Comparison of ENCODE assay signal across 1 cellular context in genomic region chr4:80037864-80038263, GRCh38.
TF ChIP-seq lines count a peak whose summit lies in the region.

No MANE protein-coding gene starts in this region.

TF ChIP-seq in SK-N-SH, 30 proteins besides CTCF, POLR2A, EP300 and RAD21:
- TF ChIP-seq PBX3 (IDR thresholded peaks at IDR 0.05) (peak; percentile 46), JUND (IDR thresholded peaks at IDR 0.05) (peak; percentile 51), TCF12 (IDR thresholded peaks at IDR 0.05) (peak; percentile 72), GATA2 (CRISPR knock-in tag; IDR thresholded peaks at IDR 0.05) (peak; percentile 26; the same call in 1 of the 2 replicates), POLR2AphosphoS5 (IDR thresholded peaks at IDR 0.05; ENCODE audit: low read depth, low read length) (0 out of 2 replicates have a peak, but pooled peaks have one; percentile 12), RFX5 (IDR thresholded peaks at IDR 0.05; ENCODE audit: low read length) (no peak), NFIC (IDR thresholded peaks at IDR 0.05; ENCODE audit: borderline replicate concordance) (peak; percentile 47; the same call in 1 of the 2 replicates), TEAD4 (IDR thresholded peaks at IDR 0.05; ENCODE audit: borderline replicate concordance, insufficient read depth) (peak; percentile 75), FOXM1 (IDR thresholded peaks at IDR 0.05; ENCODE audit: low read depth) (peak; percentile 73; the same call in 1 of the 2 replicates), GABPA (IDR thresholded peaks at IDR 0.05; ENCODE audit: low read depth) (no peak)
